In genomic region chr20:59161626-59162170, GRCh38 we compare ENCODE assay signal across 1 cellular context.
TF ChIP-seq lines count a peak whose summit lies in the region.

No MANE protein-coding gene starts in this region.

TF ChIP-seq in GM23338, 12 proteins besides CTCF, POLR2A, EP300 and RAD21 (continued from another document):
- TF ChIP-seq ZNF462 (CRISPR knock-in tag; IDR thresholded peaks at IDR 0.05) (no peak), STAT1 (IDR thresholded peaks at IDR 0.05; ENCODE audit: unreplicated experiment) (no peak), NANOG (IDR thresholded peaks at IDR 0.05; ENCODE audit: borderline replicate concordance) (no peak), CREB1 (CRISPR knock-in tag; IDR thresholded peaks at IDR 0.05; ENCODE audit: low read depth) (no peak), POLR2AphosphoS5 (IDR thresholded peaks at IDR 0.05; ENCODE audit: low read depth) (no peak), REST (IDR thresholded peaks at IDR 0.05; ENCODE audit: unreplicated experiment) (no peak), ZNF114 (CRISPR knock-in tag; IDR thresholded peaks at IDR 0.05) (no peak), JUNB (IDR thresholded peaks at IDR 0.05; ENCODE audit: unreplicated experiment) (no peak), ZNF331 (CRISPR knock-in tag; IDR thresholded peaks at IDR 0.05; ENCODE audit: low read depth) (no peak), EZH2 (IDR thresholded peaks at IDR 0.05; ENCODE audit: low read depth, unreplicated experiment) (no peak)
- TF ChIP-seq, protein P1, sequence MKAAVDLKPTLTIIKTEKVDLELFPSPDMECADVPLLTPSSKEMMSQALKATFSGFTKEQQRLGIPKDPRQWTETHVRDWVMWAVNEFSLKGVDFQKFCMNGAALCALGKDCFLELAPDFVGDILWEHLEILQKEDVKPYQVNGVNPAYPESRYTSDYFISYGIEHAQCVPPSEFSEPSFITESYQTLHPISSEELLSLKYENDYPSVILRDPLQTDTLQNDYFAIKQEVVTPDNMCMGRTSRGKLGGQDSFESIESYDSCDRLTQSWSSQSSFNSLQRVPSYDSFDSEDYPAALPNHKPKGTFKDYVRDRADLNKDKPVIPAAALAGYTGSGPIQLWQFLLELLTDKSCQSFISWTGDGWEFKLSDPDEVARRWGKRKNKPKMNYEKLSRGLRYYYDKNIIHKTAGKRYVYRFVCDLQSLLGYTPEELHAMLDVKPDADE (IDR thresholded peaks at IDR 0.05), result no peak
